In the genomic region with DNA sequence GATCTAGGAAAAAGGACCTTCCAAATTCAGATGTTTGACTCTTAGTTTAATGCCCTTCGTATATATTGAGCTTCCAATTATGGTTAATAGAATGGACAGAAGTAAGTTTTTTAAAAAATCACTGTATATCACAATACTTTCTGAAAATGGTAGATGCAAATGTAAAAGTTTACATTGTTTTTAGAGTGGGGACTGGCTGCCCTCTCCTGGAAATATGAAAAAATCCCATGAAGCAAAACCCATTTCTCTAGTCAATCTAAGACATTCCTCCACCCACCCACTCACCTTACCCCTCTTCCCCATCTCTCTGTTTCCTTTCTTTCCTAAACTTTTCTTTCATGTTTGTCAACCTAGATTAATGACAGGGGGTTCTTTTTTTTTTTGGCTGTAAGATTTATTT, we compare ENCODE assay signal across 12 cellular contexts.
DNase-seq lines count a peak whose midpoint lies in the region; ATAC-seq and TF ChIP-seq lines count a peak whose summit lies in the region.
"Had no signal": no experiment of that assay in that cellular context is flagged by ENCODE, and none has a peak within 500 bp of the region (broad histone marks: within the 10 kb centered on the region; RNA-seq: fewer than 3 reads in every experiment).

No MANE protein-coding gene starts in this region.

- H3K36me3 ChIP-seq in heart left ventricle (no peaks in the 10 kb centered on the region), SK-N-SH (replicated peaks in 1 of 2; ENCODE audit: control insufficient read depth in 1 of 2, insufficient read depth in 2 of 2, low read length in 1 of 2) (no peaks in the 10 kb centered on the region), upper lobe of right lung (no peaks in the 10 kb centered on the region)
- H3K36me3 ChIP-seq: neutrophil had no signal

- DNase-seq in heart left ventricle (no peak), Right ventricle myocardium inferior (ENCODE audit: missing footprints) (no peak), SK-N-SH (no peak), foreskin keratinocyte (no peak), upper lobe of right lung (no peak), glomerular visceral epithelial cell (ENCODE audit: extremely low spot score) (no peak)
- no peak for DNase-seq in NK-92 treated with Interleukin-12 subunit alpha and Interleukin-12 subunit beta, amount 100 ng/mL, for 24 hours (lab: John Stamatoyannopoulos, UW)
- DNase-seq: activated CD4-positive, alpha-beta T cell treated with anti-CD3 and anti-CD28 coated beads, Interleukin-2, amount 10 ng/mL, durations not matched to agents 7 days and 5 days; amygdala; COR-L47 had no signal

- no peak for TF ChIP-seq EP300 in SK-N-SH (IDR thresholded peaks at IDR 0.05; ENCODE audit: borderline replicate concordance in 1 of 2, low read depth in 1 of 2, low read length in 1 of 2)

- no peaks in the 10 kb centered on the region for H3K9me2 ChIP-seq in SK-N-SH

- TF ChIP-seq POLR2A in heart left ventricle (IDR thresholded peaks at IDR 0.05): no peak

- H3K4me1 ChIP-seq in heart left ventricle: no peaks in the 10 kb centered on the region
- H3K4me1 ChIP-seq in SK-N-SH (ENCODE audit: control insufficient read depth in 1 of 2, insufficient read depth in 2 of 2, low read depth in 1 of 2, low read length in 1 of 2): no peaks in the 10 kb centered on the region
- no peaks in the 10 kb centered on the region for H3K4me1 ChIP-seq in foreskin keratinocyte
- no peaks in the 10 kb centered on the region for H3K4me1 ChIP-seq in upper lobe of right lung

- no peak overlapping the region for H3K27ac ChIP-seq in heart left ventricle
- no peak overlapping the region for H3K27ac ChIP-seq in SK-N-SH (ENCODE audit: low read depth in 2 of 2, low read length in 1 of 2)
- no peak overlapping the region for H3K27ac ChIP-seq in foreskin keratinocyte
- H3K27ac ChIP-seq in upper lobe of right lung: no peak overlapping the region
- H3K27ac ChIP-seq: neutrophil had no signal

- H3K9ac ChIP-seq in SK-N-SH: no peak overlapping the region

- H3K4me3 ChIP-seq in heart left ventricle (no peak overlapping the region), SK-N-SH (ENCODE audit: low read depth in 2 of 2, low read length in 1 of 2) (no peak overlapping the region), upper lobe of right lung (no peak overlapping the region)

- H2AFZ ChIP-seq in SK-N-SH (ENCODE audit: low read depth): no peak overlapping the region

- ATAC-seq in heart left ventricle (peak in 1 of 4 donors; percentile 45), Right ventricle myocardium inferior (no peak), foreskin keratinocyte (no peak), upper lobe of right lung (no peak), HG02623 (IDR thresholded peaks at IDR 0.05; ENCODE audit: unreplicated experiment) (no peak)

- POLR2A ChIA-PET in SK-N-SH (lab: Yijun Ruan, JAX): no interaction called here

- no peaks in the 10 kb centered on the region for H3K79me2 ChIP-seq in SK-N-SH (ENCODE audit: insufficient read depth)

- peak in 8 of 12 donors; percentile 15 to 41 (median 26) for TF ChIP-seq CTCF in heart left ventricle (IDR thresholded peaks at IDR 0.05)
- peak; percentile 58 for TF ChIP-seq CTCF in SK-N-SH (IDR thresholded peaks at IDR 0.05)
- TF ChIP-seq CTCF in foreskin keratinocyte (conservative IDR thresholded peaks at IDR 0.05): peak; percentile 48
- peak; percentile 20 for TF ChIP-seq CTCF in upper lobe of right lung (IDR thresholded peaks at IDR 0.05)

- no peaks in the 10 kb centered on the region for H3K9me3 ChIP-seq in heart left ventricle
- H3K9me3 ChIP-seq in SK-N-SH: no peaks in the 10 kb centered on the region
- no peaks in the 10 kb centered on the region for H3K9me3 ChIP-seq in upper lobe of right lung
- H3K9me3 ChIP-seq: neutrophil had no signal

- 25 to 61% (median 42%) methylated on average over 1 of the region's 1 CpG for WGBS in heart left ventricle, 4 donors
- WGBS in SK-N-SH (ENCODE audit: low lambda C conversion rate): 7% methylated on average over 1 of the region's 1 CpG

- CTCF ChIA-PET in SK-N-SH (lab: Yijun Ruan, JAX): interaction anchor here (0.7 to 2.3 kb wide), 12 partner anchors 11 to 1341 kb away, joined by 3 to 10 read pairs (median 4); partner anchors contain the start of gene MSL3

- intact Hi-C loops in heart left ventricle (cut with DNase I) (loop anchor here (2.0 to 10.0 kb wide), 10 partner anchors 149 to 389 kb away; no protein-coding TSS in a partner anchor), Right ventricle myocardium inferior (cut with DNase I) (loop anchor here (5.0 kb wide), 1 partner anchor 389 kb away; no protein-coding TSS in a partner anchor), upper lobe of right lung (cut with DNase I) (loop anchor here (10.0 kb wide), 1 partner anchor 244 kb away; no protein-coding TSS in a partner anchor)

- peak; percentile 62 for TF ChIP-seq RAD21 in SK-N-SH (IDR thresholded peaks at IDR 0.05; ENCODE audit: low read length)

- no peaks in the 10 kb centered on the region for H3F3A ChIP-seq in SK-N-SH (replicated peaks; ENCODE audit: insufficient read depth)

- H4K20me1 ChIP-seq in SK-N-SH (ENCODE audit: insufficient read depth): no peaks in the 10 kb centered on the region

- H3K27me3 ChIP-seq in heart left ventricle (peaks cover 0 to 4% (median 0%) of the 10 kb centered on the region in 9 donors), SK-N-SH (ENCODE audit: insufficient read depth) (no peaks in the 10 kb centered on the region), foreskin keratinocyte (no peaks in the 10 kb centered on the region), upper lobe of right lung (no peaks in the 10 kb centered on the region)
- H3K27me3 ChIP-seq: neutrophil had no signal

- no peak overlapping the region for H3K4me2 ChIP-seq in SK-N-SH

TF ChIP-seq in SK-N-SH, 30 proteins besides CTCF, POLR2A, EP300 and RAD21:
- TF ChIP-seq TCF12 (IDR thresholded peaks at IDR 0.05) (no peak), SMC3 (IDR thresholded peaks at IDR 0.05; ENCODE audit: low read depth, low read length) (peak; percentile 54)
